In the genomic region with DNA sequence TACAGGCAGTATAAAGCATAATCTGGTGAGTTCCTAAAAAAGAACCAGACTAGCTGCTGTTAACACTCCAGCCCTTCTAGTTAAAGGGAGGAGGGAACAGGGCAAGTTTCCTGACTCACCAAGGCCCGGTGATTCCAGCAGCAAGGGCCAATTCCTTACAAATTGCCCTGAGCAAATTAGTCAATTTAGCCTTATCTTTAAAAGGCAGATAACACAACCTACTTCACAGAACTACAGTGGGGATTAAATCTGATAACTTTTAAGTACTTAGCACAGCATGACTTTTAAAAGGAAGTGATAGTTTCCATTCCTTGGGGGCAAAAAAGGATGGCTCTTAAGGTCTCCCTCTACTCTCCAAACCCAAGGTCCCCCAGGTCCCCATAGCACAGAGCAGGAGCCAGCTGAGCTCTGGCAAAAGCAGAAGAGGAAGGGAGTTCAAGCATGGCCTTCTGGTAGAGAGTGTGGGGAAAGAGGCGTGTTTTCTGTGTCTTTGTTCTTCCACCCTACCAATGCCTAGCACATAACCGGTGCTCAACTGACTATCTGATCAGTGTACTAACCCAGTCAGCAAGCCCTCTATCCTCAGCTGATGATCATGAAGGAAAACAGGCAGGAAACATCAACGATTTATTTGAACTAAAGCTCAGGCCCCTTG, we compare ENCODE assay signal across 1 cellular context.
A peak's percentile ranks its signal among the peaks of the same experiment; 100 is the strongest.
TF ChIP-seq lines count a peak whose summit lies in the region.

No MANE protein-coding gene starts in this region.

TF ChIP-seq in HEK293, 187 proteins besides CTCF, POLR2A, EP300 and RAD21 (continued from another document and continues in another):
- TF ChIP-seq, protein P1, sequence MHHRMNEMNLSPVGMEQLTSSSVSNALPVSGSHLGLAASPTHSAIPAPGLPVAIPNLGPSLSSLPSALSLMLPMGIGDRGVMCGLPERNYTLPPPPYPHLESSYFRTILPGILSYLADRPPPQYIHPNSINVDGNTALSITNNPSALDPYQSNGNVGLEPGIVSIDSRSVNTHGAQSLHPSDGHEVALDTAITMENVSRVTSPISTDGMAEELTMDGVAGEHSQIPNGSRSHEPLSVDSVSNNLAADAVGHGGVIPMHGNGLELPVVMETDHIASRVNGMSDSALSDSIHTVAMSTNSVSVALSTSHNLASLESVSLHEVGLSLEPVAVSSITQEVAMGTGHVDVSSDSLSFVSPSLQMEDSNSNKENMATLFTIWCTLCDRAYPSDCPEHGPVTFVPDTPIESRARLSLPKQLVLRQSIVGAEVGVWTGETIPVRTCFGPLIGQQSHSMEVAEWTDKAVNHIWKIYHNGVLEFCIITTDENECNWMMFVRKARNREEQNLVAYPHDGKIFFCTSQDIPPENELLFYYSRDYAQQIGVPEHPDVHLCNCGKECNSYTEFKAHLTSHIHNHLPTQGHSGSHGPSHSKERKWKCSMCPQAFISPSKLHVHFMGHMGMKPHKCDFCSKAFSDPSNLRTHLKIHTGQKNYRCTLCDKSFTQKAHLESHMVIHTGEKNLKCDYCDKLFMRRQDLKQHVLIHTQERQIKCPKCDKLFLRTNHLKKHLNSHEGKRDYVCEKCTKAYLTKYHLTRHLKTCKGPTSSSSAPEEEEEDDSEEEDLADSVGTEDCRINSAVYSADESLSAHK (tag by site-specific recombination; IDR thresholded peaks at IDR 0.05) = peak; percentile 96
- TF ChIP-seq ZSCAN30 (tag by site-specific recombination; IDR thresholded peaks at IDR 0.05) = peak; percentile 81
- TF ChIP-seq ZNF132 (tag by site-specific recombination; IDR thresholded peaks at IDR 0.05; ENCODE audit: borderline replicate concordance) = no peak
- TF ChIP-seq, protein P2, sequence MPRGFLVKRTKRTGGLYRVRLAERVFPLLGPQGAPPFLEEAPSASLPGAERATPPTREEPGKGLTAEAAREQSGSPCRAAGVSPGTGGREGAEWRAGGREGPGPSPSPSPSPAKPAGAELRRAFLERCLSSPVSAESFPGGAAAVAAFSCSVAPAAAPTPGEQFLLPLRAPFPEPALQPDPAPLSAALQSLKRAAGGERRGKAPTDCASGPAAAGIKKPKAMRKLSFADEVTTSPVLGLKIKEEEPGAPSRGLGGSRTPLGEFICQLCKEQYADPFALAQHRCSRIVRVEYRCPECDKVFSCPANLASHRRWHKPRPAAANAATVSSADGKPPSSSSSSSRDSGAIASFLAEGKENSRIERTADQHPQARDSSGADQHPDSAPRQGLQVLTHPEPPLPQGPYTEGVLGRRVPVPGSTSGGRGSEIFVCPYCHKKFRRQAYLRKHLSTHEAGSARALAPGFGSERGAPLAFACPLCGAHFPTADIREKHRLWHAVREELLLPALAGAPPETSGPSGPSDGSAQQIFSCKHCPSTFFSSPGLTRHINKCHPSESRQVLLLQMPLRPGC (tag by site-specific recombination; IDR thresholded peaks at IDR 0.05) = peak; percentile 77
- TF ChIP-seq, protein P3, sequence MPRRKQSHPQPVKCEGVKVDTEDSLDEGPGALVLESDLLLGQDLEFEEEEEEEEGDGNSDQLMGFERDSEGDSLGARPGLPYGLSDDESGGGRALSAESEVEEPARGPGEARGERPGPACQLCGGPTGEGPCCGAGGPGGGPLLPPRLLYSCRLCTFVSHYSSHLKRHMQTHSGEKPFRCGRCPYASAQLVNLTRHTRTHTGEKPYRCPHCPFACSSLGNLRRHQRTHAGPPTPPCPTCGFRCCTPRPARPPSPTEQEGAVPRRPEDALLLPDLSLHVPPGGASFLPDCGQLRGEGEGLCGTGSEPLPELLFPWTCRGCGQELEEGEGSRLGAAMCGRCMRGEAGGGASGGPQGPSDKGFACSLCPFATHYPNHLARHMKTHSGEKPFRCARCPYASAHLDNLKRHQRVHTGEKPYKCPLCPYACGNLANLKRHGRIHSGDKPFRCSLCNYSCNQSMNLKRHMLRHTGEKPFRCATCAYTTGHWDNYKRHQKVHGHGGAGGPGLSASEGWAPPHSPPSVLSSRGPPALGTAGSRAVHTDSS (tag by site-specific recombination; IDR thresholded peaks at IDR 0.05) = no peak
- no peak for TF ChIP-seq ZNF404 (tag by site-specific recombination; IDR thresholded peaks at IDR 0.05)
- peak; percentile 84 for TF ChIP-seq ZNF391 (tag by site-specific recombination; IDR thresholded peaks at IDR 0.05; ENCODE audit: borderline replicate concordance, low read depth)
- TF ChIP-seq, protein P4, sequence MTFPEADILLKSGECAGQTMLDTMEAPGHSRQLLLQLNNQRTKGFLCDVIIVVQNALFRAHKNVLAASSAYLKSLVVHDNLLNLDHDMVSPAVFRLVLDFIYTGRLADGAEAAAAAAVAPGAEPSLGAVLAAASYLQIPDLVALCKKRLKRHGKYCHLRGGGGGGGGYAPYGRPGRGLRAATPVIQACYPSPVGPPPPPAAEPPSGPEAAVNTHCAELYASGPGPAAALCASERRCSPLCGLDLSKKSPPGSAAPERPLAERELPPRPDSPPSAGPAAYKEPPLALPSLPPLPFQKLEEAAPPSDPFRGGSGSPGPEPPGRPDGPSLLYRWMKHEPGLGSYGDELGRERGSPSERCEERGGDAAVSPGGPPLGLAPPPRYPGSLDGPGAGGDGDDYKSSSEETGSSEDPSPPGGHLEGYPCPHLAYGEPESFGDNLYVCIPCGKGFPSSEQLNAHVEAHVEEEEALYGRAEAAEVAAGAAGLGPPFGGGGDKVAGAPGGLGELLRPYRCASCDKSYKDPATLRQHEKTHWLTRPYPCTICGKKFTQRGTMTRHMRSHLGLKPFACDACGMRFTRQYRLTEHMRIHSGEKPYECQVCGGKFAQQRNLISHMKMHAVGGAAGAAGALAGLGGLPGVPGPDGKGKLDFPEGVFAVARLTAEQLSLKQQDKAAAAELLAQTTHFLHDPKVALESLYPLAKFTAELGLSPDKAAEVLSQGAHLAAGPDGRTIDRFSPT (tag by site-specific recombination; IDR thresholded peaks at IDR 0.05) = 0 out of 2 replicates have a peak, but pooled peaks have one; percentile 47
- TF ChIP-seq ZNF843 (tag by site-specific recombination; IDR thresholded peaks at IDR 0.05) = peak; percentile 98
- TF ChIP-seq ZNF266 (tag by site-specific recombination; IDR thresholded peaks at IDR 0.05; ENCODE audit: low read depth) = no peak
- TF ChIP-seq ZNF596 (tag by site-specific recombination; IDR thresholded peaks at IDR 0.05) = 0 out of 2 replicates have a peak, but pooled peaks have one; percentile 38
- no peak for TF ChIP-seq ZFHX2 (tag by site-specific recombination; conservative IDR thresholded peaks at IDR 0.05)
- TF ChIP-seq ZNF654 (tag by site-specific recombination; IDR thresholded peaks at IDR 0.05; ENCODE audit: low read depth) = 0 out of 2 replicates have a peak, but pooled peaks have one; percentile 9
- TF ChIP-seq ZNF24 (tag by site-specific recombination; IDR thresholded peaks at IDR 0.05) = peak; percentile 71
- TF ChIP-seq HOXA7 (CRISPR knock-in tag; IDR thresholded peaks at IDR 0.05; ENCODE audit: borderline replicate concordance) = no peak
- no peak for TF ChIP-seq KLF7 (tag by site-specific recombination; IDR thresholded peaks at IDR 0.05; ENCODE audit: borderline replicate concordance)
- TF ChIP-seq ZNF514 (tag by site-specific recombination; IDR thresholded peaks at IDR 0.05) = no peak
- TF ChIP-seq ZFP69B (tag by site-specific recombination; IDR thresholded peaks at IDR 0.05) = no peak
- no peak for TF ChIP-seq ZNF623 (tag by site-specific recombination; IDR thresholded peaks at IDR 0.05)
- no peak for TF ChIP-seq ZNF138 (tag by site-specific recombination; IDR thresholded peaks at IDR 0.05; ENCODE audit: borderline replicate concordance)
- TF ChIP-seq ZBTB48 (tag by site-specific recombination; IDR thresholded peaks at IDR 0.05) = 0 out of 2 replicates have a peak, but pooled peaks have one; percentile 32
- TF ChIP-seq, protein P5, sequence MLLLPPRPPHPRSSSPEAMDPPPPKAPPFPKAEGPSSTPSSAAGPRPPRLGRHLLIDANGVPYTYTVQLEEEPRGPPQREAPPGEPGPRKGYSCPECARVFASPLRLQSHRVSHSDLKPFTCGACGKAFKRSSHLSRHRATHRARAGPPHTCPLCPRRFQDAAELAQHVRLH (tag by site-specific recombination; IDR thresholded peaks at IDR 0.05) = peak; percentile 84
- 0 out of 2 replicates have a peak, but pooled peaks have one; percentile 27 for TF ChIP-seq GLIS2 (tag by site-specific recombination; IDR thresholded peaks at IDR 0.05)
- TF ChIP-seq, protein P6, sequence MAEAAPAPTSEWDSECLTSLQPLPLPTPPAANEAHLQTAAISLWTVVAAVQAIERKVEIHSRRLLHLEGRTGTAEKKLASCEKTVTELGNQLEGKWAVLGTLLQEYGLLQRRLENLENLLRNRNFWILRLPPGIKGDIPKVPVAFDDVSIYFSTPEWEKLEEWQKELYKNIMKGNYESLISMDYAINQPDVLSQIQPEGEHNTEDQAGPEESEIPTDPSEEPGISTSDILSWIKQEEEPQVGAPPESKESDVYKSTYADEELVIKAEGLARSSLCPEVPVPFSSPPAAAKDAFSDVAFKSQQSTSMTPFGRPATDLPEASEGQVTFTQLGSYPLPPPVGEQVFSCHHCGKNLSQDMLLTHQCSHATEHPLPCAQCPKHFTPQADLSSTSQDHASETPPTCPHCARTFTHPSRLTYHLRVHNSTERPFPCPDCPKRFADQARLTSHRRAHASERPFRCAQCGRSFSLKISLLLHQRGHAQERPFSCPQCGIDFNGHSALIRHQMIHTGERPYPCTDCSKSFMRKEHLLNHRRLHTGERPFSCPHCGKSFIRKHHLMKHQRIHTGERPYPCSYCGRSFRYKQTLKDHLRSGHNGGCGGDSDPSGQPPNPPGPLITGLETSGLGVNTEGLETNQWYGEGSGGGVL (tag by site-specific recombination; IDR thresholded peaks at IDR 0.05) = peak; percentile 43; the same call in 1 of the 2 replicates
- peak; percentile 88 for TF ChIP-seq GLI2 (tag by site-specific recombination; IDR thresholded peaks at IDR 0.05; ENCODE audit: borderline replicate concordance, low read depth)
- no peak for TF ChIP-seq ZNF610 (tag by site-specific recombination; IDR thresholded peaks at IDR 0.05; ENCODE audit: borderline replicate concordance)
- 0 out of 2 replicates have a peak, but pooled peaks have one; percentile 29 for TF ChIP-seq SP3 (tag by site-specific recombination; IDR thresholded peaks at IDR 0.05)
- peak; percentile 79; the same call in 1 of the 2 replicates for TF ChIP-seq HOXD13 (CRISPR knock-in tag; IDR thresholded peaks at IDR 0.05; ENCODE audit: borderline replicate concordance)
- TF ChIP-seq HOXC10 (CRISPR knock-in tag; IDR thresholded peaks at IDR 0.05) = no peak
- no peak for TF ChIP-seq ZBTB20 (tag by site-specific recombination; IDR thresholded peaks at IDR 0.05)
- TF ChIP-seq ZNF501 (tag by site-specific recombination; IDR thresholded peaks at IDR 0.05) = 0 out of 2 replicates have a peak, but pooled peaks have one; percentile 52
- TF ChIP-seq ZXDB (tag by site-specific recombination; IDR thresholded peaks at IDR 0.05) = peak; percentile 94
- TF ChIP-seq, protein P7, sequence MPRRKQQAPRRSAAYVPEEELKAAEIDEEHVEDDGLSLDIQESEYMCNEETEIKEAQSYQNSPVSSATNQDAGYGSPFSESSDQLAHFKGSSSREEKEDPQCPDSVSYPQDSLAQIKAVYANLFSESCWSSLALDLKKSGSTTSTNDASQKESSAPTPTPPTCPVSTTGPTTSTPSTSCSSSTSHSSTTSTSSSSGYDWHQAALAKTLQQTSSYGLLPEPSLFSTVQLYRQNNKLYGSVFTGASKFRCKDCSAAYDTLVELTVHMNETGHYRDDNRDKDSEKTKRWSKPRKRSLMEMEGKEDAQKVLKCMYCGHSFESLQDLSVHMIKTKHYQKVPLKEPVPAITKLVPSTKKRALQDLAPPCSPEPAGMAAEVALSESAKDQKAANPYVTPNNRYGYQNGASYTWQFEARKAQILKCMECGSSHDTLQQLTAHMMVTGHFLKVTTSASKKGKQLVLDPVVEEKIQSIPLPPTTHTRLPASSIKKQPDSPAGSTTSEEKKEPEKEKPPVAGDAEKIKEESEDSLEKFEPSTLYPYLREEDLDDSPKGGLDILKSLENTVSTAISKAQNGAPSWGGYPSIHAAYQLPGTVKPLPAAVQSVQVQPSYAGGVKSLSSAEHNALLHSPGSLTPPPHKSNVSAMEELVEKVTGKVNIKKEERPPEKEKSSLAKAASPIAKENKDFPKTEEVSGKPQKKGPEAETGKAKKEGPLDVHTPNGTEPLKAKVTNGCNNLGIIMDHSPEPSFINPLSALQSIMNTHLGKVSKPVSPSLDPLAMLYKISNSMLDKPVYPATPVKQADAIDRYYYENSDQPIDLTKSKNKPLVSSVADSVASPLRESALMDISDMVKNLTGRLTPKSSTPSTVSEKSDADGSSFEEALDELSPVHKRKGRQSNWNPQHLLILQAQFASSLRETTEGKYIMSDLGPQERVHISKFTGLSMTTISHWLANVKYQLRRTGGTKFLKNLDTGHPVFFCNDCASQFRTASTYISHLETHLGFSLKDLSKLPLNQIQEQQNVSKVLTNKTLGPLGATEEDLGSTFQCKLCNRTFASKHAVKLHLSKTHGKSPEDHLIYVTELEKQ (tag by site-specific recombination; IDR thresholded peaks at IDR 0.05; ENCODE audit: borderline replicate concordance) = peak; percentile 60; the same call in 1 of the 2 replicates
- TF ChIP-seq ZNF121 (tag by site-specific recombination; IDR thresholded peaks at IDR 0.05) = peak; percentile 83
- TF ChIP-seq, protein P8, sequence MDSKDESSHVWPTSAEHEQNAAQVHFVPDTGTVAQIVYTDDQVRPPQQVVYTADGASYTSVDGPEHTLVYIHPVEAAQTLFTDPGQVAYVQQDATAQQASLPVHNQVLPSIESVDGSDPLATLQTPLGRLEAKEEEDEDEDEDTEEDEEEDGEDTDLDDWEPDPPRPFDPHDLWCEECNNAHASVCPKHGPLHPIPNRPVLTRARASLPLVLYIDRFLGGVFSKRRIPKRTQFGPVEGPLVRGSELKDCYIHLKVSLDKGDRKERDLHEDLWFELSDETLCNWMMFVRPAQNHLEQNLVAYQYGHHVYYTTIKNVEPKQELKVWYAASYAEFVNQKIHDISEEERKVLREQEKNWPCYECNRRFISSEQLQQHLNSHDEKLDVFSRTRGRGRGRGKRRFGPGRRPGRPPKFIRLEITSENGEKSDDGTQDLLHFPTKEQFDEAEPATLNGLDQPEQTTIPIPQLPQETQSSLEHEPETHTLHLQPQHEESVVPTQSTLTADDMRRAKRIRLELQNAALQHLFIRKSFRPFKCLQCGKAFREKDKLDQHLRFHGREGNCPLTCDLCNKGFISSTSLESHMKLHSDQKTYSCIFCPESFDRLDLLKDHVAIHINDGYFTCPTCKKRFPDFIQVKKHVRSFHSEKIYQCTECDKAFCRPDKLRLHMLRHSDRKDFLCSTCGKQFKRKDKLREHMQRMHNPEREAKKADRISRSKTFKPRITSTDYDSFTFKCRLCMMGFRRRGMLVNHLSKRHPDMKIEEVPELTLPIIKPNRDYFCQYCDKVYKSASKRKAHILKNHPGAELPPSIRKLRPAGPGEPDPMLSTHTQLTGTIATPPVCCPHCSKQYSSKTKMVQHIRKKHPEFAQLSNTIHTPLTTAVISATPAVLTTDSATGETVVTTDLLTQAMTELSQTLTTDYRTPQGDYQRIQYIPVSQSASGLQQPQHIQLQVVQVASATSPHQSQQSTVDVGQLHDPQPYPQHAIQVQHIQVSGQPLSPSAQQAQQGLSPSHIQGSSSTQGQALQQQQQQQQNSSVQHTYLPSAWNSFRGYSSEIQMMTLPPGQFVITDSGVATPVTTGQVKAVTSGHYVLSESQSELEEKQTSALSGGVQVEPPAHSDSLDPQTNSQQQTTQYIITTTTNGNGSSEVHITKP (tag by site-specific recombination; IDR thresholded peaks at IDR 0.05) = peak; percentile 28; the same call in 1 of the 2 replicates
- TF ChIP-seq ZNF433 (tag by site-specific recombination; IDR thresholded peaks at IDR 0.05; ENCODE audit: low read depth) = no peak
- peak; percentile 87 for TF ChIP-seq GFI1B (tag by site-specific recombination; IDR thresholded peaks at IDR 0.05)
- peak; percentile 71; the same call in 1 of the 2 replicates for TF ChIP-seq KLF10 (tag by site-specific recombination; IDR thresholded peaks at IDR 0.05)
- TF ChIP-seq OVOL3 (tag by site-specific recombination; IDR thresholded peaks at IDR 0.05) = peak; percentile 82; the same call in 1 of the 2 replicates
